Comparison of ENCODE assay signal across 21 cellular contexts in genomic region chr2:101788565-101788964, GRCh38.
DNase-seq lines count a peak whose midpoint lies in the region; ATAC-seq and TF ChIP-seq lines count a peak whose summit lies in the region.
"Had no signal": no experiment of that assay in that cellular context is flagged by ENCODE, and none has a peak within 500 bp of the region (broad histone marks: within the 10 kb centered on the region; RNA-seq: fewer than 3 reads in every experiment).

No MANE protein-coding gene starts in this region.

- CTCF ChIA-PET in activated naive CD4-positive, alpha-beta T cell treated with anti-CD3 and anti-CD28 coated beads for 36 hours (lab: Charles Lee): interaction anchor here (1.1 kb wide), 1 partner anchor 13 kb away, joined by 3 read pairs; no protein-coding TSS in a partner anchor

- no peak overlapping the region for H3K4me3 Mint-ChIP-seq in activated naive CD4-positive, alpha-beta T cell treated with anti-CD3 and anti-CD28 coated beads for 36 hours
- H3K4me3 Mint-ChIP-seq in activated naive CD8-positive, alpha-beta T cell: peak overlapping the region; percentile 27
- H3K4me3 Mint-ChIP-seq in mesothelial cell of epicardium: no peak overlapping the region
- H3K4me3 Mint-ChIP-seq: nephron progenitor cell had no signal

- peak overlapping the region; percentile 63 for H3K27ac Mint-ChIP-seq in activated naive CD4-positive, alpha-beta T cell treated with anti-CD3 and anti-CD28 coated beads for 36 hours
- peak overlapping the region; percentile 36 for H3K27ac Mint-ChIP-seq in activated naive CD8-positive, alpha-beta T cell
- peak overlapping the region; percentile 57 for H3K27ac Mint-ChIP-seq in mesothelial cell of epicardium

- intact Hi-C loops in activated naive CD4-positive, alpha-beta T cell treated with anti-CD3 and anti-CD28 coated beads for 36 hours (cut with micrococcal nuclease): loop anchor here (2.0 kb wide), 2 partner anchors 18 to 34 kb away; no protein-coding TSS in a partner anchor

- no peak for ATAC-seq in HG02623 (IDR thresholded peaks at IDR 0.05; ENCODE audit: unreplicated experiment)
- ATAC-seq: esophagus mucosa, HCT116, K562, Panc1 had no signal

- H3K9me3 Mint-ChIP-seq in activated naive CD4-positive, alpha-beta T cell treated with anti-CD3 and anti-CD28 coated beads for 36 hours: no peaks in the 10 kb centered on the region
- H3K9me3 Mint-ChIP-seq in activated naive CD8-positive, alpha-beta T cell (ENCODE audit: low read depth): no peaks in the 10 kb centered on the region
- H3K9me3 Mint-ChIP-seq in mesothelial cell of epicardium: no peaks in the 10 kb centered on the region
- H3K9me3 Mint-ChIP-seq: nephron progenitor cell had no signal

- H3K36me3 Mint-ChIP-seq in activated naive CD4-positive, alpha-beta T cell treated with anti-CD3 and anti-CD28 coated beads for 36 hours (ENCODE audit: low read depth): peaks cover 17% of the 10 kb centered on the region
- H3K36me3 Mint-ChIP-seq in activated naive CD8-positive, alpha-beta T cell: peaks cover 13% of the 10 kb centered on the region
- H3K36me3 Mint-ChIP-seq in mesothelial cell of epicardium: peaks cover 8% of the 10 kb centered on the region

- peak overlapping the region; percentile 20 for H3K27ac ChIP-seq in temporal lobe (ENCODE audit: low read depth, low read length)
- H3K27ac ChIP-seq: prostate gland had no signal

- H3K4me1 Mint-ChIP-seq in activated naive CD4-positive, alpha-beta T cell treated with anti-CD3 and anti-CD28 coated beads for 36 hours (ENCODE audit: low read depth): peaks cover 71% of the 10 kb centered on the region
- H3K4me1 Mint-ChIP-seq in activated naive CD8-positive, alpha-beta T cell (ENCODE audit: low read depth): peaks cover 77% of the 10 kb centered on the region
- peaks cover 40% of the 10 kb centered on the region for H3K4me1 Mint-ChIP-seq in mesothelial cell of epicardium

- DNase-seq in activated naive CD4-positive, alpha-beta T cell treated with anti-CD3 and anti-CD28 coated beads for 36 hours: no peak
- DNase-seq in activated naive CD4-positive, alpha-beta T cell treated with Interleukin-2 at 50 U/mL for 16 hours: no peak
- DNase-seq in mesothelial cell of epicardium (ENCODE audit: low spot score in 2 of 2, unreplicated experiment in 2 of 2) (no peak), NCI-H1694 treated with DMSO at 0.1 percent for 48 hours (lab: John Stamatoyannopoulos, UW) (no peak)
- DNase-seq in stimulated activated CD4-positive, alpha-beta T cell treated with anti-CD3 and anti-CD28 coated beads, Interleukin-4, amount 100 ng/mL, for 24 hours: no peak
- DNase-seq: DMS79, gastrocnemius medialis, kidney glomerular epithelial cell, mesendoderm, NCI-H187, NCI-H82, nephron progenitor cell, SK-N-SH had no signal

- TF ChIP-seq CTCF in mesothelial cell of epicardium (IDR thresholded peaks at IDR 0.05; ENCODE audit: unreplicated experiment): no peak

- H3K27me3 Mint-ChIP-seq in activated naive CD4-positive, alpha-beta T cell treated with anti-CD3 and anti-CD28 coated beads for 36 hours (ENCODE audit: low read depth): no peaks in the 10 kb centered on the region
- no peaks in the 10 kb centered on the region for H3K27me3 Mint-ChIP-seq in activated naive CD8-positive, alpha-beta T cell
- H3K27me3 Mint-ChIP-seq in mesothelial cell of epicardium (ENCODE audit: low read depth): no peaks in the 10 kb centered on the region
